9 cellular contexts compared by ENCODE assay signal in genomic region chr18:23870963-23871362, GRCh38.
A peak's percentile ranks its signal among the peaks of the same experiment; 100 is the strongest.
DNase-seq lines count a peak whose midpoint lies in the region; ATAC-seq and TF ChIP-seq lines count a peak whose summit lies in the region.
"Had no signal": no experiment of that assay in that cellular context is flagged by ENCODE, and none has a peak within 500 bp of the region (broad histone marks: within the 10 kb centered on the region; RNA-seq: fewer than 3 reads in every experiment).

No MANE protein-coding gene starts in this region.

- peak overlapping the region; percentile 98 for H3K27ac Mint-ChIP-seq in CD8-positive, alpha-beta T cell
- H3K27ac Mint-ChIP-seq in GM23338, result peak overlapping the region; percentile 82
- H3K27ac Mint-ChIP-seq in activated T-helper 17 cell treated with anti-CD3 and anti-CD28 coated beads, Interleukin-2, amount 50 U/mL, for 72 hours, result peak overlapping the region; percentile 44
- H3K27ac Mint-ChIP-seq in WTC11, result no peak overlapping the region

- H3F3A ChIP-seq in GM23338 (replicated peaks; ENCODE audit: low read depth), result 0 out of 2 replicates have a peak, but pooled peaks cover 3% of the 10 kb centered on the region

- H3K27me3 Mint-ChIP-seq in CD8-positive, alpha-beta T cell (ENCODE audit: low read depth), result no peaks in the 10 kb centered on the region
- H3K27me3 Mint-ChIP-seq in GM23338 (ENCODE audit: insufficient read depth, low read depth, poor library complexity), result no peaks in the 10 kb centered on the region
- H3K27me3 Mint-ChIP-seq in activated T-helper 17 cell treated with anti-CD3 and anti-CD28 coated beads, Interleukin-2, amount 50 U/mL, for 72 hours, result no peaks in the 10 kb centered on the region
- H3K27me3 Mint-ChIP-seq in WTC11 (ENCODE audit: low read depth), result no peaks in the 10 kb centered on the region

- no peaks in the 10 kb centered on the region for H3K9me3 ChIP-seq in CD8-positive, alpha-beta T cell (ENCODE audit: low read length)
- no peaks in the 10 kb centered on the region for H3K9me3 ChIP-seq in mucosa of stomach (ENCODE audit: control insufficient read depth, low read length)

- POLR2A ChIA-PET in CD8-positive, alpha-beta T cell (lab: Charles Lee), result interaction anchor here (1.0 to 1.6 kb wide), 4 partner anchors 9 to 60 kb away, joined by 3 to 4 read pairs (median 4); no protein-coding TSS in a partner anchor
- POLR2A ChIA-PET in WTC11 (lab: Charles Lee), result interaction anchor here (0.5 kb wide), 1 partner anchor 8 kb away, joined by 5 read pairs; no protein-coding TSS in a partner anchor

- H3K4me3 Mint-ChIP-seq in CD8-positive, alpha-beta T cell, result peak overlapping the region; percentile 71
- no peak overlapping the region for H3K4me3 Mint-ChIP-seq in GM23338
- H3K4me3 Mint-ChIP-seq in activated T-helper 17 cell treated with anti-CD3 and anti-CD28 coated beads, Interleukin-2, amount 50 U/mL, for 72 hours, result peak overlapping the region; percentile 51
- no peak overlapping the region for H3K4me3 Mint-ChIP-seq in WTC11

- ATAC-seq in CD8-positive, alpha-beta T cell, result no peak
- no peak for ATAC-seq in GM23338
- ATAC-seq in activated T-helper 17 cell treated with anti-CD3 and anti-CD28 coated beads, Interleukin-2, amount 50 U/mL, for 72 hours (replicated peaks), result peak; percentile 46
- ATAC-seq in WTC11, result no peak
- ATAC-seq in GM19397 (IDR thresholded peaks at IDR 0.05; ENCODE audit: unreplicated experiment), result no peak

- no peaks in the 10 kb centered on the region for H3K9me2 ChIP-seq in GM23338 (ENCODE audit: insufficient read depth)

- no peak for DNase-seq in CD8-positive, alpha-beta T cell
- no peak for DNase-seq in GM23338 (ENCODE audit: low spot score)
- DNase-seq in WTC11 (ENCODE audit: low spot score), result no peak
- no peak for DNase-seq in NCI-H1436 (lab: John Stamatoyannopoulos, UW)
- DNase-seq: nucleus accumbens, substantia nigra had no signal

- intact Hi-C loops in CD8-positive, alpha-beta T cell (cut with DNase I, micrococcal nuclease), result loop anchor here (1.0 to 5.0 kb wide), 5 partner anchors 8 to 141 kb away; partner anchors contain the start of gene TTC39C (in 1 of the 2)

- peaks cover 60% of the 10 kb centered on the region for H3K4me1 Mint-ChIP-seq in CD8-positive, alpha-beta T cell (ENCODE audit: low read depth)
- H3K4me1 Mint-ChIP-seq in GM23338 (peaks cover 22% of the 10 kb centered on the region), WTC11 (peaks cover 25% of the 10 kb centered on the region)
- peaks cover 28% of the 10 kb centered on the region for H3K4me1 Mint-ChIP-seq in activated T-helper 17 cell treated with anti-CD3 and anti-CD28 coated beads, Interleukin-2, amount 50 U/mL, for 72 hours

- no peaks in the 10 kb centered on the region for H3K9me3 Mint-ChIP-seq in CD8-positive, alpha-beta T cell
- H3K9me3 Mint-ChIP-seq in GM23338 (no peaks in the 10 kb centered on the region), WTC11 (no peaks in the 10 kb centered on the region)
- H3K9me3 Mint-ChIP-seq in activated T-helper 17 cell treated with anti-CD3 and anti-CD28 coated beads, Interleukin-2, amount 50 U/mL, for 72 hours, result no peaks in the 10 kb centered on the region

- H3K27ac ChIP-seq in CD8-positive, alpha-beta T cell (ENCODE audit: low read depth, low read length), result peak overlapping the region; percentile 5
- H3K27ac ChIP-seq in GM23338 (ENCODE audit: low read depth), result no peak overlapping the region

- H3K4me3 ChIP-seq in CD8-positive, alpha-beta T cell (ENCODE audit: low read depth, low read length), result no peak overlapping the region
- H3K4me3 ChIP-seq in GM23338 (no peak overlapping the region), mucosa of stomach (ENCODE audit: low read length) (peak overlapping the region; percentile 4)

- no peak for TF ChIP-seq CTCF in CD8-positive, alpha-beta T cell (IDR thresholded peaks at IDR 0.05)
- TF ChIP-seq CTCF in GM23338 (conservative IDR thresholded peaks at IDR 0.05; ENCODE audit: low read depth in 2 of 2) (no peak), WTC11 (IDR thresholded peaks at IDR 0.05) (no peak)

- H2AFZ ChIP-seq in GM23338, result no peak overlapping the region

- H3K36me3 Mint-ChIP-seq in CD8-positive, alpha-beta T cell, result no peaks in the 10 kb centered on the region
- H3K36me3 Mint-ChIP-seq in GM23338 (ENCODE audit: low read depth) (no peaks in the 10 kb centered on the region), WTC11 (no peaks in the 10 kb centered on the region)
- no peaks in the 10 kb centered on the region for H3K36me3 Mint-ChIP-seq in activated T-helper 17 cell treated with anti-CD3 and anti-CD28 coated beads, Interleukin-2, amount 50 U/mL, for 72 hours (ENCODE audit: low read depth)

- CTCF ChIA-PET in CD8-positive, alpha-beta T cell (lab: Charles Lee), result interaction anchor here (1.2 to 1.6 kb wide), 5 partner anchors 9 to 249 kb away, joined by 3 to 5 read pairs (median 4); no protein-coding TSS in a partner anchor
- CTCF ChIA-PET in WTC11 (lab: Charles Lee), result interaction anchor here (1.3 to 1.6 kb wide), 2 partner anchors 8 to 47 kb away, joined by 3 to 5 read pairs; no protein-coding TSS in a partner anchor

- no peak overlapping the region for H3K4me2 ChIP-seq in GM23338

- peaks cover 52% of the 10 kb centered on the region for H3K4me1 ChIP-seq in CD8-positive, alpha-beta T cell (ENCODE audit: insufficient read depth, low read length)
- peaks cover 16% of the 10 kb centered on the region; the same call in 1 of the 2 replicates for H3K4me1 ChIP-seq in GM23338 (ENCODE audit: insufficient read depth)
- peaks cover 21% of the 10 kb centered on the region for H3K4me1 ChIP-seq in mucosa of stomach (ENCODE audit: control insufficient read depth, insufficient read depth, low read length)

- H4K20me1 ChIP-seq in GM23338 (replicated peaks; ENCODE audit: insufficient read depth), result no peaks in the 10 kb centered on the region

- H3K36me3 ChIP-seq in CD8-positive, alpha-beta T cell (ENCODE audit: insufficient read depth, low read length), result no peaks in the 10 kb centered on the region
- H3K36me3 ChIP-seq in GM23338 (ENCODE audit: insufficient read depth), result no peaks in the 10 kb centered on the region
- H3K36me3 ChIP-seq in mucosa of stomach (ENCODE audit: control insufficient read depth, insufficient read depth, low read length), result no peaks in the 10 kb centered on the region

- no peaks in the 10 kb centered on the region for H3K79me2 ChIP-seq in GM23338 (replicated peaks; ENCODE audit: insufficient read depth)

- no peaks in the 10 kb centered on the region for H3K27me3 ChIP-seq in CD8-positive, alpha-beta T cell (ENCODE audit: insufficient read depth, low read length)
- H3K27me3 ChIP-seq in GM23338 (ENCODE audit: insufficient read depth), result no peaks in the 10 kb centered on the region
- no peaks in the 10 kb centered on the region for H3K27me3 ChIP-seq in mucosa of stomach (ENCODE audit: control insufficient read depth, insufficient read depth, low read length)

- H3K9ac ChIP-seq in mucosa of stomach (ENCODE audit: low read length), result no peak overlapping the region

TF ChIP-seq in GM23338, 12 proteins besides CTCF, POLR2A, EP300 and RAD21 (continues in another document):
- TF ChIP-seq EZH2phosphoT487 (IDR thresholded peaks at IDR 0.05; ENCODE audit: unreplicated experiment) (no peak), JUNB (IDR thresholded peaks at IDR 0.05; ENCODE audit: unreplicated experiment) (no peak), ZNF331 (CRISPR knock-in tag; IDR thresholded peaks at IDR 0.05; ENCODE audit: low read depth) (no peak), ETS1 (IDR thresholded peaks at IDR 0.05) (no peak), STAT1 (IDR thresholded peaks at IDR 0.05; ENCODE audit: unreplicated experiment) (no peak), POLR2AphosphoS5 (IDR thresholded peaks at IDR 0.05; ENCODE audit: low read depth) (no peak), NANOG (IDR thresholded peaks at IDR 0.05; ENCODE audit: borderline replicate concordance) (no peak), ZNF114 (CRISPR knock-in tag; IDR thresholded peaks at IDR 0.05) (no peak)

TF ChIP-seq in WTC11, 78 proteins besides CTCF, POLR2A, EP300 and RAD21 (continues in another document):
- TF ChIP-seq E2F4 (CRISPR knock-in tag; IDR thresholded peaks at IDR 0.05; ENCODE audit: borderline replicate concordance, low read depth), result no peak
- no peak for TF ChIP-seq ARID4B (CRISPR knock-in tag; IDR thresholded peaks at IDR 0.05; ENCODE audit: borderline replicate concordance)
- no peak for TF ChIP-seq NR3C1 (CRISPR knock-in tag; conservative IDR thresholded peaks at IDR 0.05; ENCODE audit: low read depth)

Comparison
In these comparisons a context has a peak if more than half of its experiments do, and no peak if none do; other contexts are left out.
1. H3K4me3 Mint-ChIP-seq: peak in CD8-positive, alpha-beta T cell (single experiment) and activated T-helper 17 cell treated with anti-CD3 and anti-CD28 coated beads, Interleukin-2, amount 50 U/mL, for 72 hours (single experiment); none in GM23338 (single experiment) and WTC11 (single experiment).